13 cellular contexts compared by ENCODE assay signal in the genomic region with DNA sequence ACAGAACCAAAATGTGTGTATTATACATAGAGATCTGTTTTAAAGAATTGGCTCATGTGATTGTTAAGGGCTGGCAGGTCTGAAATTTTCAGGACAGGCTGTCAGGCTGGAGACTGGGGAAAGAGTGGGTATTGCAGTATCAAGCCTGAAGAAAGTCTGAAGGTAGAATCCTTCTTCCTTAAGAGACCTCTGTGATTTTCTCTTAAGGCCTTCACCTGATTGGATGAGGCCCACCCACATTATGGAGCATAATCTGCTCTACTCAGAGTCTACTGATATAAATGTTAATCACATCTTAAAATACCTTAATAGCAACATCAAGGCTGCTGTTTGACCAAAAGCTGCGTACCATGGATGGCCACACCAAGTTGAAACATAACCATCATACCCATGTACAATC.
"Had no signal": no experiment of that assay in that cellular context is flagged by ENCODE, and none has a peak within 500 bp of the region (broad histone marks: within the 10 kb centered on the region; RNA-seq: fewer than 3 reads in every experiment).

No MANE protein-coding gene starts in this region.

- H3K9me3 ChIP-seq: mucosa of descending colon, right atrium auricular region, stomach had no signal

- H3K27me3 Mint-ChIP-seq: activated CD4-positive, alpha-beta T cell treated with anti-CD3 and anti-CD28 coated beads, Interleukin-2, amount 10 ng/mL, durations not matched to agents 24 days and 14 days; T-cell had no signal

- H3K9me3 Mint-ChIP-seq: activated CD4-positive, alpha-beta T cell treated with anti-CD3 and anti-CD28 coated beads, Interleukin-2, amount 10 ng/mL, durations not matched to agents 24 days and 14 days; natural killer cell; T-cell had no signal

- H3K27ac Mint-ChIP-seq: activated CD4-positive, alpha-beta T cell treated with anti-CD3 and anti-CD28 coated beads, Interleukin-2, amount 10 ng/mL, durations not matched to agents 24 days and 14 days; activated naive CD4-positive, alpha-beta T cell treated with anti-CD3 and anti-CD28 coated beads, Interleukin-2, amount 50 U/mL, for 72 hours; natural killer cell had no signal

- H3K4me3 ChIP-seq: lung, mucosa of descending colon, right atrium auricular region, SK-N-MC, skin epidermis, stomach had no signal

- H3K27ac ChIP-seq: right atrium auricular region, SK-N-MC had no signal

- ATAC-seq: activated naive CD4-positive, alpha-beta T cell treated with anti-CD3 and anti-CD28 coated beads, Interleukin-2, amount 50 U/mL, for 72 hours; natural killer cell; T-cell had no signal

- H3K4me3 Mint-ChIP-seq: activated CD4-positive, alpha-beta T cell treated with anti-CD3 and anti-CD28 coated beads, Interleukin-2, amount 10 ng/mL, durations not matched to agents 24 days and 14 days; natural killer cell; T-cell had no signal

- H3K27me3 ChIP-seq: right atrium auricular region, stomach had no signal

- DNase-seq: activated CD4-positive, alpha-beta T cell treated with anti-CD3 and anti-CD28 coated beads, Interleukin-2, amount 10 ng/mL, durations not matched to agents 24 days and 14 days; activated effector memory CD4-positive, alpha-beta T cell treated with anti-CD3 and anti-CD28 coated beads, Interleukin-2, amount 50 U/mL, for 16 hours; activated T-cell treated with anti-CD3 and anti-CD28 coated beads, Interleukin-2, amount 50 U/mL, for 1 hour; amygdala; natural killer cell; stomach; T-cell had no signal
